Comparison of ENCODE assay signal across 29 cellular contexts in the genomic region with DNA sequence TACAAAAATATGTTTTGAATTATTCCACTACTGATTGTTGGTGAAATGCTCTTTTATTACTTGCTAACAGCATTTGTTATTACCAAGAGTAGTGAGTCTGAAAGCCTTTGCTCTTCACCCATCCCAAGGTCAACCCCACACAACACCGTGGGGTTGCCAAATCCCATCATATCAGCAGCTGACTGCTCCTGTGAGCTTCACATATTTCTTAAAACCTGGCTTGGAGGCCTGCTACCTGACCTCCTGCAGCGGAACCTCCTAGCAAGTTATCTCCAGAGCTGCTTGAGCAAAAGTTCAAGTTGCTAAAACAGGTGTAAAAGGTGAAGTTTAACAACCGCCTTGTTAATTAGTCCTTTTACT.
"Had no signal": no experiment of that assay in that cellular context is flagged by ENCODE, and none has a peak within 500 bp of the region (broad histone marks: within the 10 kb centered on the region; RNA-seq: fewer than 3 reads in every experiment).

No MANE protein-coding gene starts in this region.

- ATAC-seq: activated CD4-positive, alpha-beta T cell treated with anti-CD3 and anti-CD28 coated beads for 36 hours; activated T-helper 17 cell treated with anti-CD3 and anti-CD28 coated beads, Interleukin-2, amount 50 U/mL, for 72 hours; K562; Panc1; Right ventricle myocardium inferior; SK-N-SH treated with all-trans-retinoic acid at 6 μM for 48 hours had no signal

- H3K4me1 Mint-ChIP-seq: activated T-helper 17 cell treated with anti-CD3 and anti-CD28 coated beads, Interleukin-2, amount 50 U/mL, for 72 hours had no signal

- H3K9me3 Mint-ChIP-seq: activated CD4-positive, alpha-beta memory T cell treated with anti-CD3 and anti-CD28 coated beads, Interleukin-2, amount 10 ng/mL, durations not matched to agents 7 days and 5 days; activated naive CD4-positive, alpha-beta T cell treated with anti-CD3 and anti-CD28 coated beads, Interleukin-2, amount 10 ng/mL, durations not matched to agents 7 days and 5 days; activated naive CD8-positive, alpha-beta T cell treated with anti-CD3 and anti-CD28 coated beads, Interleukin-2, amount 10 ng/mL, durations not matched to agents 7 days and 5 days; activated T-helper 17 cell treated with anti-CD3 and anti-CD28 coated beads, Interleukin-2, amount 50 U/mL, for 72 hours; T-helper 2 cell treated with Interferon-gamma antibody and Interleukin-4, amounts not matched to agents 5 μg/mL and 100 μg/mL, for 36 hours had no signal

- H3K27ac Mint-ChIP-seq: activated CD4-positive, alpha-beta memory T cell treated with anti-CD3 and anti-CD28 coated beads, Interleukin-2, amount 10 ng/mL, durations not matched to agents 7 days and 5 days; activated CD4-positive, alpha-beta T cell treated with anti-CD3 and anti-CD28 coated beads for 36 hours; activated naive CD4-positive, alpha-beta T cell treated with anti-CD3 and anti-CD28 coated beads, Interleukin-2, amount 10 ng/mL, durations not matched to agents 7 days and 5 days; activated naive CD8-positive, alpha-beta T cell treated with anti-CD3 and anti-CD28 coated beads, Interleukin-2, amount 10 ng/mL, durations not matched to agents 7 days and 5 days; activated T-helper 17 cell treated with anti-CD3 and anti-CD28 coated beads, Interleukin-2, amount 50 U/mL, for 72 hours; T-helper 2 cell treated with Interferon-gamma antibody and Interleukin-4, amounts not matched to agents 5 μg/mL and 100 μg/mL, for 36 hours had no signal

- H3K4me3 Mint-ChIP-seq: activated CD4-positive, alpha-beta memory T cell treated with anti-CD3 and anti-CD28 coated beads, Interleukin-2, amount 10 ng/mL, durations not matched to agents 7 days and 5 days; activated CD4-positive, alpha-beta T cell treated with anti-CD3 and anti-CD28 coated beads for 36 hours; activated naive CD4-positive, alpha-beta T cell treated with anti-CD3 and anti-CD28 coated beads, Interleukin-2, amount 10 ng/mL, durations not matched to agents 7 days and 5 days; activated naive CD8-positive, alpha-beta T cell treated with anti-CD3 and anti-CD28 coated beads, Interleukin-2, amount 10 ng/mL, durations not matched to agents 7 days and 5 days; activated T-helper 17 cell treated with anti-CD3 and anti-CD28 coated beads, Interleukin-2, amount 50 U/mL, for 72 hours; T-helper 2 cell treated with Interferon-gamma antibody and Interleukin-4, amounts not matched to agents 5 μg/mL and 100 μg/mL, for 36 hours had no signal

- H3K36me3 Mint-ChIP-seq: activated naive CD4-positive, alpha-beta T cell treated with anti-CD3 and anti-CD28 coated beads, Interleukin-2, amount 10 ng/mL, durations not matched to agents 7 days and 5 days had no signal

- DNase-seq: activated CD4-positive, alpha-beta memory T cell treated with anti-CD3 and anti-CD28 coated beads, Interleukin-2, amount 10 ng/mL, durations not matched to agents 7 days and 5 days; activated CD4-positive, alpha-beta T cell treated with anti-CD3 and anti-CD28 coated beads for 36 hours; activated CD4-positive, alpha-beta T cell treated with anti-CD3 and anti-CD28 coated beads, Interleukin-2, amount 50 U/mL, for 1 hour; activated gamma-delta T cell; activated naive CD4-positive, alpha-beta T cell treated with anti-CD3 and anti-CD28 coated beads, Interleukin-2, amount 10 ng/mL, durations not matched to agents 7 days and 5 days; activated naive CD8-positive, alpha-beta T cell treated with anti-CD3 and anti-CD28 coated beads, Interleukin-2, amount 10 ng/mL, durations not matched to agents 7 days and 5 days; activated T-cell treated with anti-CD3 and anti-CD28 coated beads for 4 hours; activated T-cell treated with anti-CD3 and anti-CD28 coated beads, Interleukin-2, amount 50 U/mL, for 48 hours; anterior cingulate cortex; Karpas-422; MM.1S; NCI-H1105; NCI-H1436; NCI-H1694 treated with DMSO at 0.1 percent for 48 hours; NCI-H2029 treated with DMSO at 0.1 percent for 48 hours; NCI-H345; NCI-H510A; NCI-H526 treated with DMSO at 0.1 percent for 48 hours; NK-92 treated with Interleukin-12 subunit alpha and Interleukin-12 subunit beta, amount 100 ng/mL, for 24 hours; OCI-M1; RPMI8226; SW 1271; WERI-Rb-1 had no signal

- H3K27me3 Mint-ChIP-seq: activated CD4-positive, alpha-beta memory T cell treated with anti-CD3 and anti-CD28 coated beads, Interleukin-2, amount 10 ng/mL, durations not matched to agents 7 days and 5 days; activated CD4-positive, alpha-beta T cell treated with anti-CD3 and anti-CD28 coated beads for 36 hours; activated naive CD8-positive, alpha-beta T cell treated with anti-CD3 and anti-CD28 coated beads, Interleukin-2, amount 10 ng/mL, durations not matched to agents 7 days and 5 days; activated T-helper 17 cell treated with anti-CD3 and anti-CD28 coated beads, Interleukin-2, amount 50 U/mL, for 72 hours had no signal
